ENCODE assay signal across 1 cellular context in genomic region chr11:62860835-62861563, GRCh38.
A peak's percentile ranks its signal among the peaks of the same experiment; 100 is the strongest.
TF ChIP-seq lines count a peak whose summit lies in the region.

No MANE protein-coding gene starts in this region.

TF ChIP-seq in GM12878, 131 proteins besides CTCF, POLR2A, EP300 and RAD21:
- TF ChIP-seq IKZF2 (IDR thresholded peaks at IDR 0.05) (peak in 1 of 2 experiments; percentile 48; a peak in 2 of 4 replicates), CBX5 (IDR thresholded peaks at IDR 0.05; ENCODE audit: low read depth) (no peak), CREM (IDR thresholded peaks at IDR 0.05; ENCODE audit: low read depth) (no peak), CHD2 (IDR thresholded peaks at IDR 0.05; ENCODE audit: borderline replicate concordance, low read depth, low read length) (no peak), WRNIP1 (IDR thresholded peaks at IDR 0.05; ENCODE audit: borderline replicate concordance, low read depth, low read length) (no peak), IKZF1 (conservative IDR thresholded peaks at IDR 0.05) (peak; percentile 54; the same call in 1 of the 2 replicates), SIN3A (IDR thresholded peaks at IDR 0.05; ENCODE audit: low read depth, low read length) (no peak), CEBPZ (IDR thresholded peaks at IDR 0.05; ENCODE audit: low read depth, low read length) (no peak), ASH2L (IDR thresholded peaks at IDR 0.05; ENCODE audit: borderline replicate concordance, low read depth) (no peak), RUNX3 (IDR thresholded peaks at IDR 0.05; ENCODE audit: low read length) (peak; percentile 91), BCLAF1 (IDR thresholded peaks at IDR 0.05) (no peak), SP1 (IDR thresholded peaks at IDR 0.05; ENCODE audit: low read depth, low read length) (no peak), BMI1 (IDR thresholded peaks at IDR 0.05; ENCODE audit: borderline replicate concordance) (no peak), ZNF384 (IDR thresholded peaks at IDR 0.05; ENCODE audit: borderline replicate concordance, low read depth, low read length) (peak; percentile 69), DPF2 (IDR thresholded peaks at IDR 0.05) (0 out of 2 replicates have a peak, but pooled peaks have one; percentile 41), ESRRA (IDR thresholded peaks at IDR 0.05; ENCODE audit: low read length) (no peak), ZNF687 (IDR thresholded peaks at IDR 0.05) (0 out of 2 replicates have a peak, but pooled peaks have one; percentile 4), CBFB (IDR thresholded peaks at IDR 0.05; ENCODE audit: low read depth) (0 out of 2 replicates have a peak, but pooled peaks have one; percentile 27), RBBP5 (conservative IDR thresholded peaks at IDR 0.05) (no peak), SMARCA5 (IDR thresholded peaks at IDR 0.05) (peak; percentile 36; the same call in 1 of the 2 replicates), JUNB (IDR thresholded peaks at IDR 0.05) (peak; percentile 77), TCF7 (IDR thresholded peaks at IDR 0.05; ENCODE audit: borderline replicate concordance) (no peak), RCOR1 (conservative IDR thresholded peaks at IDR 0.05; ENCODE audit: low read depth, low read length) (no peak), RAD51 (IDR thresholded peaks at IDR 0.05) (no peak), FOXK2 (IDR thresholded peaks at IDR 0.05) (no peak), EED (IDR thresholded peaks at IDR 0.05; ENCODE audit: low read depth) (peak; percentile 57; the same call in 1 of the 2 replicates)
